1 cellular context compared by ENCODE assay signal in the genomic region with DNA sequence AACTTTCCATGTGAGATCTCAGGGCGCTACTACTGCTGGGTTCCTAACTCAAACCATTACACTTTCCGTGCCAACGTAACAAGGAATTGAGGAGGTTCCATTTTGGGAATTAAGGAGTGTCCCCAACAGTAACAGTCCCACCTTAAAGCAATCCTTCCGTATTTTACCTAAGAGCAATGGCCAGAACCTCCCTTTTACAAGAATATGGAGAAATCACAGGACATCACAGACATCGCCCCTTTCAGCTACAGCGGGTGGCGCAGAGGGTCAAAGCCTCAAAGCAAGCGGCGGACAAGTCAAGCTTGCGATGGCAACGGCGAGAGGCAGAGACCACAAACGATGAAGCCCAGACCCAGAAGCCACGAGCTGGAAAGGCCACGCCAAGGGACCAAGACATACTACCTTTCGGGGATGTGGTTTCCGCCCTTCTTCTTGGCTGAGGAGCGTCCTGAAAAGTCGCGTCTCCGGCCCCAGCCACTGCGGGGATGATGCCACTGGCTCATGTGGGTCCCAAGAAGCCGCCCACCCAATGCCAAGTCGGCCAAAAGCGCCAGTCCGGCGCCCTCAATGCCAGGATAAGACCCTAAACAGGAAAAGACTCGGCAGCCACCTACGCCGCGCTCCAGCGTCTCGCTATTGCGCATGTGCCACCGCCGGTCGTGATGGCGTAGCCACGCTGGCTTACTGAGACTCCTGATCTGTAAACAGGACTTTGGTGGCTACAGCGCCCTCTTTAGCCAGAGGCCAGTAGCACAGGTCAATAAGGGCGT.
TF ChIP-seq lines count a peak whose summit lies in the region.

DUSP11 (minus strand) TSS at position 632 of the 770 bp plus-strand sequence; CDS start at position 503, 129 bp downstream.

TF ChIP-seq in GM12878, 131 proteins besides CTCF, POLR2A, EP300 and RAD21 (continued from another document and continues in another):
- peak; percentile 87 for TF ChIP-seq ESRRA (IDR thresholded peaks at IDR 0.05; ENCODE audit: low read length)
- TF ChIP-seq, protein P1, sequence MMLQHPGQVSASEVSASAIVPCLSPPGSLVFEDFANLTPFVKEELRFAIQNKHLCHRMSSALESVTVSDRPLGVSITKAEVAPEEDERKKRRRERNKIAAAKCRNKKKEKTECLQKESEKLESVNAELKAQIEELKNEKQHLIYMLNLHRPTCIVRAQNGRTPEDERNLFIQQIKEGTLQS (IDR thresholded peaks at IDR 0.05; ENCODE audit: borderline replicate concordance, extremely low read depth, low read depth, low read length) = no peak
- TF ChIP-seq BACH1 (IDR thresholded peaks at IDR 0.05; ENCODE audit: borderline replicate concordance) = 0 out of 2 replicates have a peak, but pooled peaks have one; percentile 21
- TF ChIP-seq GATAD2B (conservative IDR thresholded peaks at IDR 0.05; ENCODE audit: low read depth) = no peak
- TF ChIP-seq, protein P2, sequence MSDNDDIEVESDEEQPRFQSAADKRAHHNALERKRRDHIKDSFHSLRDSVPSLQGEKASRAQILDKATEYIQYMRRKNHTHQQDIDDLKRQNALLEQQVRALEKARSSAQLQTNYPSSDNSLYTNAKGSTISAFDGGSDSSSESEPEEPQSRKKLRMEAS (IDR thresholded peaks at IDR 0.05; ENCODE audit: low read depth, low read length) = peak; percentile 83
- peak; percentile 82; the same call in 1 of the 2 replicates for TF ChIP-seq YY1 (IDR thresholded peaks at IDR 0.05; ENCODE audit: low read depth, low read length)
- 0 out of 2 replicates have a peak, but pooled peaks have one; percentile 45 for TF ChIP-seq HDGF (IDR thresholded peaks at IDR 0.05)
- TF ChIP-seq CHD4 (IDR thresholded peaks at IDR 0.05) = no peak
- TF ChIP-seq FOXK2 (IDR thresholded peaks at IDR 0.05) = peak; percentile 92
- TF ChIP-seq IKZF1 (conservative IDR thresholded peaks at IDR 0.05) = peak; percentile 63
- no peak for TF ChIP-seq USF1 (IDR thresholded peaks at IDR 0.05; ENCODE audit: borderline replicate concordance, extremely low read length, insufficient read depth, low read depth, low read length)
- no peak for TF ChIP-seq KDM1A (IDR thresholded peaks at IDR 0.05; ENCODE audit: borderline replicate concordance)
- peak; percentile 58 for TF ChIP-seq SMAD1 (IDR thresholded peaks at IDR 0.05; ENCODE audit: low read depth, partially characterized antibody)
- TF ChIP-seq ZBTB4 (CRISPR knock-in tag; IDR thresholded peaks at IDR 0.05) = no peak
- peak; percentile 54; the same call in 1 of the 2 replicates for TF ChIP-seq NR2F1 (conservative IDR thresholded peaks at IDR 0.05)
- no peak for TF ChIP-seq ZNF592 (IDR thresholded peaks at IDR 0.05)
- TF ChIP-seq CREM (IDR thresholded peaks at IDR 0.05; ENCODE audit: low read depth) = peak; percentile 57; the same call in 1 of the 2 replicates
- TF ChIP-seq ZBTB33 (IDR thresholded peaks at IDR 0.05) = no peak
- no peak for TF ChIP-seq KAT2A (conservative IDR thresholded peaks at IDR 0.05; ENCODE audit: control insufficient read depth, low read depth, low read length)
- peak in 1 of 2 experiments; percentile 35; a peak in 1 of 3 replicates for TF ChIP-seq EGR1 (IDR thresholded peaks at IDR 0.05; ENCODE audit: borderline replicate concordance in 1 of 2, low read depth in 2 of 2, low read length in 2 of 2)
- TF ChIP-seq, protein P3, sequence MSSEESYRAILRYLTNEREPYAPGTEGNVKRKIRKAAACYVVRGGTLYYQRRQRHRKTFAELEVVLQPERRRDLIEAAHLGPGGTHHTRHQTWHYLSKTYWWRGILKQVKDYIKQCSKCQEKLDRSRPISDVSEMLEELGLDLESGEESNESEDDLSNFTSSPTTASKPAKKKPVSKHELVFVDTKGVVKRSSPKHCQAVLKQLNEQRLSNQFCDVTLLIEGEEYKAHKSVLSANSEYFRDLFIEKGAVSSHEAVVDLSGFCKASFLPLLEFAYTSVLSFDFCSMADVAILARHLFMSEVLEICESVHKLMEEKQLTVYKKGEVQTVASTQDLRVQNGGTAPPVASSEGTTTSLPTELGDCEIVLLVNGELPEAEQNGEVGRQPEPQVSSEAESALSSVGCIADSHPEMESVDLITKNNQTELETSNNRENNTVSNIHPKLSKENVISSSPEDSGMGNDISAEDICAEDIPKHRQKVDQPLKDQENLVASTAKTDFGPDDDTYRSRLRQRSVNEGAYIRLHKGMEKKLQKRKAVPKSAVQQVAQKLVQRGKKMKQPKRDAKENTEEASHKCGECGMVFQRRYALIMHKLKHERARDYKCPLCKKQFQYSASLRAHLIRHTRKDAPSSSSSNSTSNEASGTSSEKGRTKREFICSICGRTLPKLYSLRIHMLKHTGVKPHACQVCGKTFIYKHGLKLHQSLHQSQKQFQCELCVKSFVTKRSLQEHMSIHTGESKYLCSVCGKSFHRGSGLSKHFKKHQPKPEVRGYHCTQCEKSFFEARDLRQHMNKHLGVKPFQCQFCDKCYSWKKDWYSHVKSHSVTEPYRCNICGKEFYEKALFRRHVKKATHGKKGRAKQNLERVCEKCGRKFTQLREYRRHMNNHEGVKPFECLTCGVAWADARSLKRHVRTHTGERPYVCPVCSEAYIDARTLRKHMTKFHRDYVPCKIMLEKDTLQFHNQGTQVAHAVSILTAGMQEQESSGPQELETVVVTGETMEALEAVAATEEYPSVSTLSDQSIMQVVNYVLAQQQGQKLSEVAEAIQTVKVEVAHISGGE (CRISPR knock-in tag; IDR thresholded peaks at IDR 0.05) = no peak
- TF ChIP-seq POLR2AphosphoS2 (IDR thresholded peaks at IDR 0.05; ENCODE audit: low read depth, low read length) = peak; percentile 81
- TF ChIP-seq, protein P4, sequence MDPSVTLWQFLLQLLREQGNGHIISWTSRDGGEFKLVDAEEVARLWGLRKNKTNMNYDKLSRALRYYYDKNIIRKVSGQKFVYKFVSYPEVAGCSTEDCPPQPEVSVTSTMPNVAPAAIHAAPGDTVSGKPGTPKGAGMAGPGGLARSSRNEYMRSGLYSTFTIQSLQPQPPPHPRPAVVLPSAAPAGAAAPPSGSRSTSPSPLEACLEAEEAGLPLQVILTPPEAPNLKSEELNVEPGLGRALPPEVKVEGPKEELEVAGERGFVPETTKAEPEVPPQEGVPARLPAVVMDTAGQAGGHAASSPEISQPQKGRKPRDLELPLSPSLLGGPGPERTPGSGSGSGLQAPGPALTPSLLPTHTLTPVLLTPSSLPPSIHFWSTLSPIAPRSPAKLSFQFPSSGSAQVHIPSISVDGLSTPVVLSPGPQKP (IDR thresholded peaks at IDR 0.05; ENCODE audit: low read depth, low read length) = 0 out of 2 replicates have a peak, but pooled peaks have one; percentile 24
- TF ChIP-seq, protein P5, sequence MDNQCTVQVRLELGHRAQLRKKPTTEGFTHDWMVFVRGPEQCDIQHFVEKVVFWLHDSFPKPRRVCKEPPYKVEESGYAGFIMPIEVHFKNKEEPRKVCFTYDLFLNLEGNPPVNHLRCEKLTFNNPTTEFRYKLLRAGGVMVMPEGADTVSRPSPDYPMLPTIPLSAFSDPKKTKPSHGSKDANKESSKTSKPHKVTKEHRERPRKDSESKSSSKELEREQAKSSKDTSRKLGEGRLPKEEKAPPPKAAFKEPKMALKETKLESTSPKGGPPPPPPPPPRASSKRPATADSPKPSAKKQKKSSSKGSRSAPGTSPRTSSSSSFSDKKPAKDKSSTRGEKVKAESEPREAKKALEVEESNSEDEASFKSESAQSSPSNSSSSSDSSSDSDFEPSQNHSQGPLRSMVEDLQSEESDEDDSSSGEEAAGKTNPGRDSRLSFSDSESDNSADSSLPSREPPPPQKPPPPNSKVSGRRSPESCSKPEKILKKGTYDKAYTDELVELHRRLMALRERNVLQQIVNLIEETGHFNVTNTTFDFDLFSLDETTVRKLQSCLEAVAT (IDR thresholded peaks at IDR 0.05) = peak; percentile 24; the same call in 1 of the 2 replicates
- TF ChIP-seq, protein P6, sequence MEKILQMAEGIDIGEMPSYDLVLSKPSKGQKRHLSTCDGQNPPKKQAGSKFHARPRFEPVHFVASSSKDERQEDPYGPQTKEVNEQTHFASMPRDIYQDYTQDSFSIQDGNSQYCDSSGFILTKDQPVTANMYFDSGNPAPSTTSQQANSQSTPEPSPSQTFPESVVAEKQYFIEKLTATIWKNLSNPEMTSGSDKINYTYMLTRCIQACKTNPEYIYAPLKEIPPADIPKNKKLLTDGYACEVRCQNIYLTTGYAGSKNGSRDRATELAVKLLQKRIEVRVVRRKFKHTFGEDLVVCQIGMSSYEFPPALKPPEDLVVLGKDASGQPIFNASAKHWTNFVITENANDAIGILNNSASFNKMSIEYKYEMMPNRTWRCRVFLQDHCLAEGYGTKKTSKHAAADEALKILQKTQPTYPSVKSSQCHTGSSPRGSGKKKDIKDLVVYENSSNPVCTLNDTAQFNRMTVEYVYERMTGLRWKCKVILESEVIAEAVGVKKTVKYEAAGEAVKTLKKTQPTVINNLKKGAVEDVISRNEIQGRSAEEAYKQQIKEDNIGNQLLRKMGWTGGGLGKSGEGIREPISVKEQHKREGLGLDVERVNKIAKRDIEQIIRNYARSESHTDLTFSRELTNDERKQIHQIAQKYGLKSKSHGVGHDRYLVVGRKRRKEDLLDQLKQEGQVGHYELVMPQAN (conservative IDR thresholded peaks at IDR 0.05) = peak; percentile 81
- peak; percentile 59 for TF ChIP-seq SMC3 (IDR thresholded peaks at IDR 0.05; ENCODE audit: borderline replicate concordance, low read length)
- no peak for TF ChIP-seq NFXL1 (IDR thresholded peaks at IDR 0.05; ENCODE audit: borderline replicate concordance)
- no peak for TF ChIP-seq RCOR1 (conservative IDR thresholded peaks at IDR 0.05; ENCODE audit: low read depth, low read length)
- TF ChIP-seq RBBP5 (conservative IDR thresholded peaks at IDR 0.05) = no peak
- TF ChIP-seq SMAD5 (IDR thresholded peaks at IDR 0.05; ENCODE audit: low read depth) = no peak
